8 cellular contexts compared by ENCODE assay signal in genomic region chr16:2512920-2513404, GRCh38. TPM values are rescaled to one million over a fixed set of nuclear protein-coding genes. Genes with fewer than 3 reads are reported as not detected.
DNase-seq lines count a peak whose midpoint lies in the region; FAIRE-seq and TF ChIP-seq lines count a peak whose summit lies in the region.

No MANE protein-coding gene starts in this region.

- peaks cover 21% of the 10 kb centered on the region for H3K36me3 Mint-ChIP-seq in activated naive CD8-positive, alpha-beta T cell treated with anti-CD3 and anti-CD28 coated beads for 36 hours

- H3K4me2 ChIP-seq in DOHH2 (ENCODE audit: low read length) (peak overlapping the region; percentile 78), keratinocyte (ENCODE audit: control insufficient read depth, extremely low read depth, insufficient read depth, low read depth, low read length) (peak overlapping the region; percentile 74)

- H3K27ac Mint-ChIP-seq in activated naive CD8-positive, alpha-beta T cell treated with anti-CD3 and anti-CD28 coated beads for 36 hours = peak overlapping the region; percentile 88

- peak overlapping the region; percentile 73 for H3K4me3 Mint-ChIP-seq in activated naive CD8-positive, alpha-beta T cell treated with anti-CD3 and anti-CD28 coated beads for 36 hours

- H4K20me1 ChIP-seq in DOHH2 (ENCODE audit: control insufficient read depth, insufficient read depth, low read depth, low read length) = peaks cover 10% of the 10 kb centered on the region; the same call in 1 of the 2 replicates
- peaks cover 25% of the 10 kb centered on the region for H4K20me1 ChIP-seq in keratinocyte (ENCODE audit: control insufficient read depth, extremely low read depth, insufficient read depth, low read length)

- H3K9ac ChIP-seq in HUES48 (ENCODE audit: low read depth, low read length) = peak overlapping the region; percentile 95
- H3K9ac ChIP-seq in keratinocyte (ENCODE audit: control insufficient read depth, extremely low read depth, insufficient read depth, low read length) = peak overlapping the region; percentile 93

- FAIRE-seq in keratinocyte (lab: Jason Lieb, UNC) = no peak

- peaks cover 13% of the 10 kb centered on the region for H3K36me3 ChIP-seq in DOHH2 (ENCODE audit: control insufficient read depth, low read length)
- no peaks in the 10 kb centered on the region for H3K36me3 ChIP-seq in HUES48 (ENCODE audit: control insufficient read depth, insufficient read depth, low read length)
- H3K36me3 ChIP-seq in keratinocyte (ENCODE audit: control insufficient read depth in 2 of 2, extremely low read depth in 1 of 2, insufficient read depth in 2 of 2, low read length in 2 of 2) = peaks cover 1 to 5% of the 10 kb centered on the region in 2 experiments
- no peaks in the 10 kb centered on the region for H3K36me3 ChIP-seq in testis (ENCODE audit: low read depth, missing control alignments)

- H3K4me1 ChIP-seq in DOHH2 (ENCODE audit: control insufficient read depth, low read length) (peaks cover 68% of the 10 kb centered on the region), HUES48 (ENCODE audit: control insufficient read depth, insufficient read depth, low read length) (peaks cover 21% of the 10 kb centered on the region; the same call in 1 of the 2 replicates), keratinocyte (ENCODE audit: control insufficient read depth, extremely low read depth, insufficient read depth, low read length) (peaks cover 32% of the 10 kb centered on the region), testis (peaks cover 43% of the 10 kb centered on the region)

- no peaks in the 10 kb centered on the region for H3K9me3 Mint-ChIP-seq in activated naive CD8-positive, alpha-beta T cell treated with anti-CD3 and anti-CD28 coated beads for 36 hours

- no peaks in the 10 kb centered on the region for H3K27me3 Mint-ChIP-seq in activated naive CD8-positive, alpha-beta T cell treated with anti-CD3 and anti-CD28 coated beads for 36 hours

- peaks cover 11% of the 10 kb centered on the region for H3K9me1 ChIP-seq in keratinocyte (ENCODE audit: control insufficient read depth, extremely low read depth, insufficient read depth, low read length)

- peak overlapping the region; percentile 63 for H2AFZ ChIP-seq in keratinocyte (ENCODE audit: control insufficient read depth, low read length)

- intact Hi-C loops in testis (cut with DNase I; ENCODE audit: low total_unique reads) = no loop called here

- no peaks in the 10 kb centered on the region for H3K9me3 ChIP-seq in DOHH2 (ENCODE audit: control insufficient read depth, insufficient read depth, low read length)
- H3K9me3 ChIP-seq in HUES48 (ENCODE audit: control insufficient read depth, insufficient read depth, low read length) = no peaks in the 10 kb centered on the region
- H3K9me3 ChIP-seq in keratinocyte (ENCODE audit: control insufficient read depth, low read depth, low read length) = no peaks in the 10 kb centered on the region
- no peaks in the 10 kb centered on the region for H3K9me3 ChIP-seq in testis

- no peak for TF ChIP-seq POLR2A in testis (IDR thresholded peaks at IDR 0.05)

- dilution Hi-C loops in keratinocyte (cut with MboI; ENCODE audit: extremely low pct_ligation_motif_present, low sequenced_read_pairs) = no loop called here

- peaks cover 5% of the 10 kb centered on the region; the same call in 1 of the 2 replicates for H3F3A ChIP-seq in DOHH2 (ENCODE audit: control insufficient read depth, insufficient read depth)

- no peaks in the 10 kb centered on the region for H3K9me2 ChIP-seq in DOHH2 (replicated peaks; ENCODE audit: control insufficient read depth, low read length)

- no peaks in the 10 kb centered on the region for H3K27me3 ChIP-seq in DOHH2 (ENCODE audit: control insufficient read depth, low read length)
- no peaks in the 10 kb centered on the region for H3K27me3 ChIP-seq in HUES48 (ENCODE audit: control insufficient read depth, insufficient read depth, low read length)
- H3K27me3 ChIP-seq in keratinocyte (ENCODE audit: control insufficient read depth, extremely low read depth, insufficient read depth, low read length) = no peaks in the 10 kb centered on the region
- H3K27me3 ChIP-seq in testis = no peaks in the 10 kb centered on the region

- peak overlapping the region; percentile 91 for H3K4me3 ChIP-seq in DOHH2 (ENCODE audit: low read length)
- peak overlapping the region; percentile 81 for H3K4me3 ChIP-seq in HUES48 (ENCODE audit: low read depth, low read length)
- H3K4me3 ChIP-seq in keratinocyte (ENCODE audit: control insufficient read depth in 2 of 3, extremely low read depth in 1 of 3, insufficient read depth in 2 of 3, low read depth in 1 of 3, low read length in 3 of 3) = peak overlapping the region in 2 of 3 experiments; percentile 38 to 88
- peak overlapping the region; percentile 98 to 99 for H3K4me3 ChIP-seq in testis

- H3K27ac ChIP-seq in DOHH2 (ENCODE audit: low read depth, low read length) (peak overlapping the region; percentile 66), HUES48 (ENCODE audit: low read depth, low read length) (peak overlapping the region; percentile 96), keratinocyte (ENCODE audit: control insufficient read depth, insufficient read depth, low read length) (no peak overlapping the region), testis (peak overlapping the region; percentile 98 to 99)

- peaks cover 44% of the 10 kb centered on the region for H3K4me1 Mint-ChIP-seq in activated naive CD8-positive, alpha-beta T cell treated with anti-CD3 and anti-CD28 coated beads for 36 hours

- TF ChIP-seq CTCF in DOHH2 (IDR thresholded peaks at IDR 0.05; ENCODE audit: low read depth, low read length, poor library complexity, severe bottlenecking) = peak; percentile 78
- no peak for TF ChIP-seq CTCF in keratinocyte (optimal IDR thresholded peaks at IDR 0.05 in 1 of 3, IDR thresholded peaks at IDR 0.05 in 1 of 3, conservative IDR thresholded peaks at IDR 0.05 in 1 of 3; ENCODE audit: extremely low read depth in 1 of 3, insufficient read depth in 2 of 3, low read length in 3 of 3)
- no peak for TF ChIP-seq CTCF in testis (IDR thresholded peaks at IDR 0.05)

- H3K79me2 ChIP-seq in DOHH2 (ENCODE audit: control insufficient read depth, low read length) (peaks cover 42% of the 10 kb centered on the region), keratinocyte (ENCODE audit: control insufficient read depth, insufficient read depth, low read length) (peaks cover 40% of the 10 kb centered on the region)

- WGBS in testis, 2 donors = 17 to 19% methylated on average over 10 to 15 of the region's 15 CpGs

- peak; percentile 39 for DNase-seq in activated naive CD8-positive, alpha-beta T cell treated with anti-CD3 and anti-CD28 coated beads for 36 hours
- no peak for DNase-seq in keratinocyte (ENCODE audit: low read depth, low spot score)
- no peak for DNase-seq in testis
- DNase-seq in cortex of kidney (lab: John Stamatoyannopoulos, UW) = no peak
- no peak for DNase-seq in activated effector memory CD4-positive, alpha-beta T cell treated with anti-CD3 and anti-CD28 coated beads, Interleukin-2, amount 50 U/mL, for 16 hours
- DNase-seq in islet precursor cell = no peak

RNA-seq across cellular contexts. Expression of gene ATP6V0C, which starts 0.8 kb away (rescaled TPM):
- total RNA-seq in activated naive CD8-positive, alpha-beta T cell treated with anti-CD3 and anti-CD28 coated beads for 36 hours = 100 to 1,000 TPM; 124 to 125 TPM
- polyA plus RNA-seq in keratinocyte = 10.6 to 109 TPM (median 11.4 TPM) in 3 replicates
- 169 TPM for polyA plus RNA-seq in keratinocyte (2011; ENCODE audit: low read depth)
- 40.0 and 100 TPM in 2 replicates for polyA plus RNA-seq in keratinocyte (2011; cell fraction: cytosol; rRNA removed)
- 79.4 and 81.9 TPM in 2 replicates for polyA plus RNA-seq in keratinocyte (2011; cell fraction: nucleus; rRNA removed)
- polyA plus RNA-seq in keratinocyte (2012; ENCODE audit: low replicate concordance) = 218 and 435 TPM in 2 replicates
- polyA minus RNA-seq in keratinocyte = 17.6 to 114 TPM (median 20.6 TPM) in 3 replicates
- polyA minus RNA-seq in keratinocyte (2011; cell fraction: cytosol; rRNA and poly(A)+ RNA removed) = 241 TPM
- polyA minus RNA-seq in keratinocyte (2011; cell fraction: nucleus; rRNA and poly(A)+ RNA removed) = 36.1 and 43.0 TPM in 2 replicates
- 100 to 1,000 TPM; 180 to 190 TPM for total RNA-seq in testis
- polyA plus RNA-seq in testis (ENCODE audit: insufficient read depth, low read depth, low replicate concordance) = 182 TPM

RNA-seq across cellular contexts. Expression of gene AMDHD2, which starts 7.2 kb away (rescaled TPM):
- 10 to 100 TPM; 34.6 to 35.4 TPM for total RNA-seq in activated naive CD8-positive, alpha-beta T cell treated with anti-CD3 and anti-CD28 coated beads for 36 hours
- polyA plus RNA-seq in keratinocyte (8.9 to 26.3 TPM (median 12.0 TPM) in 3 replicates), testis (ENCODE audit: insufficient read depth, low read depth, low replicate concordance) (58.6 TPM)
- polyA plus RNA-seq in keratinocyte (2011; ENCODE audit: low read depth) = 5.7 TPM
- polyA plus RNA-seq in keratinocyte (2011; cell fraction: cytosol; rRNA removed) = 4.4 and 8.3 TPM in 2 replicates
- polyA plus RNA-seq in keratinocyte (2011; cell fraction: nucleus; rRNA removed) = 56.9 and 74.4 TPM in 2 replicates
- 9.4 and 10.2 TPM in 2 replicates for polyA plus RNA-seq in keratinocyte (2012; ENCODE audit: low replicate concordance)
- polyA minus RNA-seq in keratinocyte = 11.3 to 14.6 TPM (median 12.1 TPM) in 3 replicates
- 26.7 TPM for polyA minus RNA-seq in keratinocyte (2011; cell fraction: cytosol; rRNA and poly(A)+ RNA removed)
- polyA minus RNA-seq in keratinocyte (2011; cell fraction: nucleus; rRNA and poly(A)+ RNA removed) = 23.6 and 25.0 TPM in 2 replicates
- total RNA-seq in testis = 10 to 100 TPM; 72.8 to 78.8 TPM

RNA-seq across cellular contexts. Expression of gene CEMP1, which starts 18.2 kb away (rescaled TPM):
- total RNA-seq in activated naive CD8-positive, alpha-beta T cell treated with anti-CD3 and anti-CD28 coated beads for 36 hours = not detected
- polyA plus RNA-seq in keratinocyte = not detected in 3 replicates
- not detected for polyA plus RNA-seq in keratinocyte (2011; ENCODE audit: low read depth)
- polyA plus RNA-seq in keratinocyte (2011; cell fraction: cytosol; rRNA removed) = not detected in 2 replicates
- polyA plus RNA-seq in keratinocyte (2011; cell fraction: nucleus; rRNA removed) = not detected in 2 replicates
- 1.5 and 2.8 TPM in 2 replicates for polyA plus RNA-seq in keratinocyte (2012; ENCODE audit: low replicate concordance)
- 0.33 TPM in 1 of 3 replicates, not detected in the others for polyA minus RNA-seq in keratinocyte
- polyA minus RNA-seq in keratinocyte (2011; cell fraction: cytosol; rRNA and poly(A)+ RNA removed) = not detected
- polyA minus RNA-seq in keratinocyte (2011; cell fraction: nucleus; rRNA and poly(A)+ RNA removed) = not detected in 2 replicates
- total RNA-seq in testis = 1 to 10 TPM; 5.4 to 5.5 TPM
- polyA plus RNA-seq in testis (ENCODE audit: insufficient read depth, low read depth, low replicate concordance) = 1.6 TPM

RNA-seq across cellular contexts. Expression of gene PDPK1, which starts 24.9 kb away (rescaled TPM):
- total RNA-seq in activated naive CD8-positive, alpha-beta T cell treated with anti-CD3 and anti-CD28 coated beads for 36 hours = 10 to 100 TPM; 36.5 to 42.2 TPM
- 23.4 to 27.2 TPM (median 23.6 TPM) in 3 replicates for polyA plus RNA-seq in keratinocyte
- polyA plus RNA-seq in keratinocyte (2011; ENCODE audit: low read depth) = 10.4 TPM
- 16.0 and 32.3 TPM in 2 replicates for polyA plus RNA-seq in keratinocyte (2011; cell fraction: cytosol; rRNA removed)
- 42.7 and 47.8 TPM in 2 replicates for polyA plus RNA-seq in keratinocyte (2011; cell fraction: nucleus; rRNA removed)
- 13.2 and 14.3 TPM in 2 replicates for polyA plus RNA-seq in keratinocyte (2012; ENCODE audit: low replicate concordance)
- polyA minus RNA-seq in keratinocyte = 21.9 to 44.1 TPM (median 37.6 TPM) in 3 replicates
- 18.0 TPM for polyA minus RNA-seq in keratinocyte (2011; cell fraction: cytosol; rRNA and poly(A)+ RNA removed)
- 25.7 and 39.8 TPM in 2 replicates for polyA minus RNA-seq in keratinocyte (2011; cell fraction: nucleus; rRNA and poly(A)+ RNA removed)
- 10 to 100 TPM; 61.1 to 75.3 TPM for total RNA-seq in testis
- polyA plus RNA-seq in testis (ENCODE audit: insufficient read depth, low read depth, low replicate concordance) = 53.0 TPM

RNA-seq across cellular contexts. Expression of gene TBC1D24, which starts 38.0 kb away (rescaled TPM):
- 10 to 100 TPM; 21.1 to 23.0 TPM for total RNA-seq in activated naive CD8-positive, alpha-beta T cell treated with anti-CD3 and anti-CD28 coated beads for 36 hours
- 2.4 to 3.6 TPM (median 3.0 TPM) in 3 replicates for polyA plus RNA-seq in keratinocyte
- 0.49 TPM for polyA plus RNA-seq in keratinocyte (2011; ENCODE audit: low read depth)
- 2.9 and 3.1 TPM in 2 replicates for polyA plus RNA-seq in keratinocyte (2011; cell fraction: cytosol; rRNA removed)
- 8.8 and 10.1 TPM in 2 replicates for polyA plus RNA-seq in keratinocyte (2011; cell fraction: nucleus; rRNA removed)
- 1.6 and 4.4 TPM in 2 replicates for polyA plus RNA-seq in keratinocyte (2012; ENCODE audit: low replicate concordance)
- 6.2 to 9.5 TPM (median 7.9 TPM) in 3 replicates for polyA minus RNA-seq in keratinocyte
- polyA minus RNA-seq in keratinocyte (2011; cell fraction: cytosol; rRNA and poly(A)+ RNA removed) = 9.8 TPM
- 10.2 and 11.2 TPM in 2 replicates for polyA minus RNA-seq in keratinocyte (2011; cell fraction: nucleus; rRNA and poly(A)+ RNA removed)
- 10 to 100 TPM; 11.2 to 13.5 TPM for total RNA-seq in testis
- polyA plus RNA-seq in testis (ENCODE audit: insufficient read depth, low read depth, low replicate concordance) = 5.3 TPM

Comparison
In these comparisons a context has a peak if more than half of its experiments do, and no peak if none do; other contexts are left out.
1. RNA of gene CEMP1, which starts 18.2 kb away (total RNA-seq): 5.4 to 5.5 TPM in testis; not detected in activated naive CD8-positive, alpha-beta T cell treated with anti-CD3 and anti-CD28 coated beads for 36 hours; every median in the first group is over 4 times any median in the second.
2. Peak in every context shown above with its lines, with median percentiles within 50 percentile points of each other: H3K4me3 ChIP-seq.